ENCODE assay signal across 16 cellular contexts in the genomic region with DNA sequence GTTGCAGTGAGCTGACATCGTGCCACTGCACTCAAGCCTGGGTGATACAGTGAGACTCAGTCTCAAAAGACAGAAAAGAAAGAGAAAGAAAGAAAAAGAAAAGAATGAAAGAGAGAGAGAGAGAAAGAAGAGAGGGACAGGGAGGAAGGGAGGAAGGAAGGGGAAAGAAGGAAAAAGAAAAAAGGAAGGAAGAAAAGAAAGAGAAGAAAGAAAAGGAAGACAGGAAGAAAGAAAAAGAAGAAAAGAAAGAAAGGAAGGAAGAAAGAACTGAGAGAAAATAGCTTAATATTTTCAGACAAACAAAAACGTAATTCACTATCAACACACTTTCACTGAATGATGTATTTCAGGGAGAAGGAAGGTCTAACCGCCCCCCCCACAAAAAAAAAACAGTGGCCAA. TPM values are rescaled to one million over a fixed set of nuclear protein-coding genes. Genes with fewer than 3 reads are reported as not detected.
DNase-seq lines count a peak whose midpoint lies in the region; ATAC-seq and TF ChIP-seq lines count a peak whose summit lies in the region.
"Had no signal": no experiment of that assay in that cellular context is flagged by ENCODE, and none has a peak within 500 bp of the region (broad histone marks: within the 10 kb centered on the region; RNA-seq: fewer than 3 reads in every experiment).

No MANE protein-coding gene starts in this region.

- peak overlapping the region; percentile 12 for H3K4me3 Mint-ChIP-seq in natural killer cell treated with Interleukin-12 subunit alpha and Interleukin-12 subunit beta and Interleukin-15 and Interleukin-18, amount 100 ng/mL, for 72 hours
- no peak overlapping the region for H3K4me3 Mint-ChIP-seq in natural killer cell
- H3K4me3 Mint-ChIP-seq: CD8-positive, alpha-beta memory T cell; HFFc6 had no signal

- no peak for ATAC-seq in natural killer cell treated with Interleukin-12 subunit alpha and Interleukin-12 subunit beta and Interleukin-15 and Interleukin-18, amount 100 ng/mL, for 72 hours
- ATAC-seq in natural killer cell (no peak), HG03354 (IDR thresholded peaks at IDR 0.05; ENCODE audit: poor library complexity, severe bottlenecking, unreplicated experiment) (no peak), GM19397 (IDR thresholded peaks at IDR 0.05; ENCODE audit: unreplicated experiment) (no peak)

- H3K4me3 ChIP-seq in mucosa of stomach (ENCODE audit: low read length) (no peak overlapping the region), tibial artery (no peak overlapping the region)
- H3K4me3 ChIP-seq: HAP-1 had no signal

- peaks cover 40 to 49% of the 10 kb centered on the region in 2 donors for H3K4me1 Mint-ChIP-seq in natural killer cell treated with Interleukin-12 subunit alpha and Interleukin-12 subunit beta and Interleukin-15 and Interleukin-18, amount 100 ng/mL, for 72 hours (ENCODE audit: low read depth in 2 of 2)
- H3K4me1 Mint-ChIP-seq in natural killer cell: peaks cover 32 to 33% of the 10 kb centered on the region in 2 donors

- peak overlapping the region in 1 of 2 donors; percentile 1 for H3K27ac Mint-ChIP-seq in natural killer cell treated with Interleukin-12 subunit alpha and Interleukin-12 subunit beta and Interleukin-15 and Interleukin-18, amount 100 ng/mL, for 72 hours
- H3K27ac Mint-ChIP-seq in natural killer cell: no peak overlapping the region
- H3K27ac Mint-ChIP-seq: CD8-positive, alpha-beta memory T cell; HFFc6 had no signal

- H3K27ac ChIP-seq in VCaP: peak overlapping the region; percentile 90
- H3K27ac ChIP-seq in tibial artery: peak overlapping the region; percentile 67 to 68

- H3K9me3 ChIP-seq in mucosa of stomach (ENCODE audit: control insufficient read depth, low read length): no peaks in the 10 kb centered on the region
- H3K9me3 ChIP-seq in tibial artery: no peaks in the 10 kb centered on the region
- H3K9me3 ChIP-seq: Caco-2, HAP-1 had no signal

- TF ChIP-seq CTCF in natural killer cell (IDR thresholded peaks at IDR 0.05): no peak
- no peak for TF ChIP-seq CTCF in VCaP (conservative IDR thresholded peaks at IDR 0.05)
- TF ChIP-seq CTCF in tibial artery (IDR thresholded peaks at IDR 0.05): no peak

- intact Hi-C loops in natural killer cell (cut with micrococcal nuclease): no loop called here
- intact Hi-C loops in tibial artery (cut with DNase I; ENCODE audit: low total_unique reads): no loop called here

- H3K27me3 Mint-ChIP-seq in natural killer cell treated with Interleukin-12 subunit alpha and Interleukin-12 subunit beta and Interleukin-15 and Interleukin-18, amount 100 ng/mL, for 72 hours: peaks cover 36 to 46% of the 10 kb centered on the region in 2 donors
- H3K27me3 Mint-ChIP-seq in natural killer cell (ENCODE audit: low read depth in 2 of 2): peaks cover 53 to 69% of the 10 kb centered on the region in 2 donors

- no peak for DNase-seq in natural killer cell treated with Interleukin-12 subunit alpha and Interleukin-12 subunit beta and Interleukin-15 and Interleukin-18, amount 100 ng/mL, for 72 hours (ENCODE audit: low spot score)
- DNase-seq in natural killer cell (no peak), tibial artery (no peak), NCI-H1105 treated with DMSO at 0.1 percent for 48 hours (lab: John Stamatoyannopoulos, UW) (no peak)
- DNase-seq: 8988T; Caco-2; CD8-positive, alpha-beta memory T cell; DND-41; GDM1; KBM-7 had no signal

- H3K4me1 ChIP-seq in mucosa of stomach (ENCODE audit: control insufficient read depth, insufficient read depth, low read length) (peaks cover 70% of the 10 kb centered on the region), tibial artery (peaks cover 0 to 44% (median 25%) of the 10 kb centered on the region in 4 donors)
- H3K4me1 ChIP-seq: HAP-1 had no signal

- H3K36me3 Mint-ChIP-seq in natural killer cell treated with Interleukin-12 subunit alpha and Interleukin-12 subunit beta and Interleukin-15 and Interleukin-18, amount 100 ng/mL, for 72 hours: no peaks in the 10 kb centered on the region
- H3K36me3 Mint-ChIP-seq in natural killer cell: peaks cover 5% of the 10 kb centered on the region
- H3K36me3 Mint-ChIP-seq: CD8-positive, alpha-beta memory T cell had no signal

- H3K27me3 ChIP-seq in mucosa of stomach (ENCODE audit: control insufficient read depth, insufficient read depth, low read length) (no peaks in the 10 kb centered on the region), tibial artery (no peaks in the 10 kb centered on the region)

- peak overlapping the region; percentile 7 for H3K9ac ChIP-seq in mucosa of stomach (ENCODE audit: low read length)

- H3K36me3 ChIP-seq in mucosa of stomach (ENCODE audit: control insufficient read depth, insufficient read depth, low read length) (no peaks in the 10 kb centered on the region), tibial artery (no peaks in the 10 kb centered on the region)
- H3K36me3 ChIP-seq: HAP-1 had no signal

- no peaks in the 10 kb centered on the region for H3K9me3 Mint-ChIP-seq in natural killer cell treated with Interleukin-12 subunit alpha and Interleukin-12 subunit beta and Interleukin-15 and Interleukin-18, amount 100 ng/mL, for 72 hours
- H3K9me3 Mint-ChIP-seq in natural killer cell: no peaks in the 10 kb centered on the region
- H3K9me3 Mint-ChIP-seq: CD8-positive, alpha-beta memory T cell; HFFc6 had no signal

RNA-seq across cellular contexts. Expression of a gene that starts 39.3 kb away (rescaled TPM):
- total RNA-seq in natural killer cell treated with Interleukin-12 subunit alpha and Interleukin-12 subunit beta and Interleukin-15 and Interleukin-18, amount 100 ng/mL, for 72 hours: 10 to 100 TPM; 38.7 to 40.4 TPM
- 10 to 100 TPM; 12.9 to 18.5 (median 14.3) TPM for total RNA-seq in natural killer cell
